Comparison of ENCODE assay signal across 1 cellular context in the genomic region with DNA sequence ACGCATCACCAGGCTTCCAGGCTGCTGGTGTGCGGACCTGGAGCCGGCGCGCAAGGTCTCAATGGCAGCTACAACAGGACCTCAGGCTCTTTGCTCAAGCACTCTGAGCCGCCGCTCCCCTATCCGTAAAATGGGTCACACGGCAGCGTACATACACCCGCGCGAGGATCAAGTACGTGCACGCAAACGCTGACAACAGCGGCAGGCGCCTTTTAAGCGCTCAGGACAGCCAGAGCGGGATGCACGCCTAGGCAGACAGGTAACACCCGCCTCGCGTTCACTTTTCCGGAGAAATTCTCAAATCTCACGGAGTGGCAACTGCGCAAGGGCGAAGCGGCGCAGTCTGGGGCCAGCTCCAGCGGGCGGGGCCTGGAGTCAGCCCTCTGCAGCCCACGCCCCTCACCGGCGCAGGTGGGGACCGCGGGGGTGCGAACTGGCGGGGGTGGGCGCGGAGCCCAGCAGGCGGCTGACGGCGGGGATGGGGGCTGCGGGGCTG.
TF ChIP-seq lines count a peak whose summit lies in the region.

No MANE protein-coding gene starts in this region.

TF ChIP-seq in H1, 55 proteins besides CTCF, POLR2A, EP300 and RAD21 (continued from another document):
- TF ChIP-seq, protein P1, sequence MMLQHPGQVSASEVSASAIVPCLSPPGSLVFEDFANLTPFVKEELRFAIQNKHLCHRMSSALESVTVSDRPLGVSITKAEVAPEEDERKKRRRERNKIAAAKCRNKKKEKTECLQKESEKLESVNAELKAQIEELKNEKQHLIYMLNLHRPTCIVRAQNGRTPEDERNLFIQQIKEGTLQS (IDR thresholded peaks at IDR 0.05; ENCODE audit: insufficient read depth, low read depth, low read length): no peak
- TF ChIP-seq, protein P2, sequence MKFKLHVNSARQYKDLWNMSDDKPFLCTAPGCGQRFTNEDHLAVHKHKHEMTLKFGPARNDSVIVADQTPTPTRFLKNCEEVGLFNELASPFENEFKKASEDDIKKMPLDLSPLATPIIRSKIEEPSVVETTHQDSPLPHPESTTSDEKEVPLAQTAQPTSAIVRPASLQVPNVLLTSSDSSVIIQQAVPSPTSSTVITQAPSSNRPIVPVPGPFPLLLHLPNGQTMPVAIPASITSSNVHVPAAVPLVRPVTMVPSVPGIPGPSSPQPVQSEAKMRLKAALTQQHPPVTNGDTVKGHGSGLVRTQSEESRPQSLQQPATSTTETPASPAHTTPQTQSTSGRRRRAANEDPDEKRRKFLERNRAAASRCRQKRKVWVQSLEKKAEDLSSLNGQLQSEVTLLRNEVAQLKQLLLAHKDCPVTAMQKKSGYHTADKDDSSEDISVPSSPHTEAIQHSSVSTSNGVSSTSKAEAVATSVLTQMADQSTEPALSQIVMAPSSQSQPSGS (IDR thresholded peaks at IDR 0.05; ENCODE audit: low read length): no peak
- TF ChIP-seq NRF1 (IDR thresholded peaks at IDR 0.05; ENCODE audit: low read depth, low read length) (peak; percentile 22; the same call in 1 of the 2 replicates), SP1 (IDR thresholded peaks at IDR 0.05; ENCODE audit: low read depth, low read length) (no peak), MAFK (IDR thresholded peaks at IDR 0.05; ENCODE audit: low read depth, low read length) (no peak), RFX5 (IDR thresholded peaks at IDR 0.05; ENCODE audit: borderline replicate concordance, low read depth, low read length) (no peak), YY1 (IDR thresholded peaks at IDR 0.05; ENCODE audit: low read depth, low read length) (peak; percentile 13; the same call in 1 of the 2 replicates), TEAD4 (IDR thresholded peaks at IDR 0.05; ENCODE audit: low read depth, low read length) (no peak), JUN (IDR thresholded peaks at IDR 0.05; ENCODE audit: low read depth, low read length) (no peak), CHD1 (IDR thresholded peaks at IDR 0.05; ENCODE audit: low read depth, low read length) (no peak), SRF (IDR thresholded peaks at IDR 0.05; ENCODE audit: low read depth, low read length) (no peak), CTBP2 (IDR thresholded peaks at IDR 0.05; ENCODE audit: borderline replicate concordance, insufficient read depth, insufficient read length, low read length) (no peak), FOSL1 (IDR thresholded peaks at IDR 0.05; ENCODE audit: insufficient read depth, low read depth, low read length) (no peak), SIRT6 (IDR thresholded peaks at IDR 0.05; ENCODE audit: low read length) (no peak), SP2 (IDR thresholded peaks at IDR 0.05; ENCODE audit: low read length) (no peak), CEBPB (IDR thresholded peaks at IDR 0.05; ENCODE audit: low read depth, low read length) (no peak), ASH2L (IDR thresholded peaks at IDR 0.05; ENCODE audit: low read length) (peak; percentile 74), SUZ12 (IDR thresholded peaks at IDR 0.05; ENCODE audit: low read length) (no peak), KDM4A (IDR thresholded peaks at IDR 0.05; ENCODE audit: low read depth, low read length, severe bottlenecking) (peak; percentile 40), GABPA (IDR thresholded peaks at IDR 0.05; ENCODE audit: borderline replicate concordance, insufficient read depth, low read length) (no peak), RNF2 (IDR thresholded peaks at IDR 0.05; ENCODE audit: borderline replicate concordance, low read depth, low read length, missing control alignments, poor library complexity, severe bottlenecking) (no peak)
- TF ChIP-seq, protein P3, sequence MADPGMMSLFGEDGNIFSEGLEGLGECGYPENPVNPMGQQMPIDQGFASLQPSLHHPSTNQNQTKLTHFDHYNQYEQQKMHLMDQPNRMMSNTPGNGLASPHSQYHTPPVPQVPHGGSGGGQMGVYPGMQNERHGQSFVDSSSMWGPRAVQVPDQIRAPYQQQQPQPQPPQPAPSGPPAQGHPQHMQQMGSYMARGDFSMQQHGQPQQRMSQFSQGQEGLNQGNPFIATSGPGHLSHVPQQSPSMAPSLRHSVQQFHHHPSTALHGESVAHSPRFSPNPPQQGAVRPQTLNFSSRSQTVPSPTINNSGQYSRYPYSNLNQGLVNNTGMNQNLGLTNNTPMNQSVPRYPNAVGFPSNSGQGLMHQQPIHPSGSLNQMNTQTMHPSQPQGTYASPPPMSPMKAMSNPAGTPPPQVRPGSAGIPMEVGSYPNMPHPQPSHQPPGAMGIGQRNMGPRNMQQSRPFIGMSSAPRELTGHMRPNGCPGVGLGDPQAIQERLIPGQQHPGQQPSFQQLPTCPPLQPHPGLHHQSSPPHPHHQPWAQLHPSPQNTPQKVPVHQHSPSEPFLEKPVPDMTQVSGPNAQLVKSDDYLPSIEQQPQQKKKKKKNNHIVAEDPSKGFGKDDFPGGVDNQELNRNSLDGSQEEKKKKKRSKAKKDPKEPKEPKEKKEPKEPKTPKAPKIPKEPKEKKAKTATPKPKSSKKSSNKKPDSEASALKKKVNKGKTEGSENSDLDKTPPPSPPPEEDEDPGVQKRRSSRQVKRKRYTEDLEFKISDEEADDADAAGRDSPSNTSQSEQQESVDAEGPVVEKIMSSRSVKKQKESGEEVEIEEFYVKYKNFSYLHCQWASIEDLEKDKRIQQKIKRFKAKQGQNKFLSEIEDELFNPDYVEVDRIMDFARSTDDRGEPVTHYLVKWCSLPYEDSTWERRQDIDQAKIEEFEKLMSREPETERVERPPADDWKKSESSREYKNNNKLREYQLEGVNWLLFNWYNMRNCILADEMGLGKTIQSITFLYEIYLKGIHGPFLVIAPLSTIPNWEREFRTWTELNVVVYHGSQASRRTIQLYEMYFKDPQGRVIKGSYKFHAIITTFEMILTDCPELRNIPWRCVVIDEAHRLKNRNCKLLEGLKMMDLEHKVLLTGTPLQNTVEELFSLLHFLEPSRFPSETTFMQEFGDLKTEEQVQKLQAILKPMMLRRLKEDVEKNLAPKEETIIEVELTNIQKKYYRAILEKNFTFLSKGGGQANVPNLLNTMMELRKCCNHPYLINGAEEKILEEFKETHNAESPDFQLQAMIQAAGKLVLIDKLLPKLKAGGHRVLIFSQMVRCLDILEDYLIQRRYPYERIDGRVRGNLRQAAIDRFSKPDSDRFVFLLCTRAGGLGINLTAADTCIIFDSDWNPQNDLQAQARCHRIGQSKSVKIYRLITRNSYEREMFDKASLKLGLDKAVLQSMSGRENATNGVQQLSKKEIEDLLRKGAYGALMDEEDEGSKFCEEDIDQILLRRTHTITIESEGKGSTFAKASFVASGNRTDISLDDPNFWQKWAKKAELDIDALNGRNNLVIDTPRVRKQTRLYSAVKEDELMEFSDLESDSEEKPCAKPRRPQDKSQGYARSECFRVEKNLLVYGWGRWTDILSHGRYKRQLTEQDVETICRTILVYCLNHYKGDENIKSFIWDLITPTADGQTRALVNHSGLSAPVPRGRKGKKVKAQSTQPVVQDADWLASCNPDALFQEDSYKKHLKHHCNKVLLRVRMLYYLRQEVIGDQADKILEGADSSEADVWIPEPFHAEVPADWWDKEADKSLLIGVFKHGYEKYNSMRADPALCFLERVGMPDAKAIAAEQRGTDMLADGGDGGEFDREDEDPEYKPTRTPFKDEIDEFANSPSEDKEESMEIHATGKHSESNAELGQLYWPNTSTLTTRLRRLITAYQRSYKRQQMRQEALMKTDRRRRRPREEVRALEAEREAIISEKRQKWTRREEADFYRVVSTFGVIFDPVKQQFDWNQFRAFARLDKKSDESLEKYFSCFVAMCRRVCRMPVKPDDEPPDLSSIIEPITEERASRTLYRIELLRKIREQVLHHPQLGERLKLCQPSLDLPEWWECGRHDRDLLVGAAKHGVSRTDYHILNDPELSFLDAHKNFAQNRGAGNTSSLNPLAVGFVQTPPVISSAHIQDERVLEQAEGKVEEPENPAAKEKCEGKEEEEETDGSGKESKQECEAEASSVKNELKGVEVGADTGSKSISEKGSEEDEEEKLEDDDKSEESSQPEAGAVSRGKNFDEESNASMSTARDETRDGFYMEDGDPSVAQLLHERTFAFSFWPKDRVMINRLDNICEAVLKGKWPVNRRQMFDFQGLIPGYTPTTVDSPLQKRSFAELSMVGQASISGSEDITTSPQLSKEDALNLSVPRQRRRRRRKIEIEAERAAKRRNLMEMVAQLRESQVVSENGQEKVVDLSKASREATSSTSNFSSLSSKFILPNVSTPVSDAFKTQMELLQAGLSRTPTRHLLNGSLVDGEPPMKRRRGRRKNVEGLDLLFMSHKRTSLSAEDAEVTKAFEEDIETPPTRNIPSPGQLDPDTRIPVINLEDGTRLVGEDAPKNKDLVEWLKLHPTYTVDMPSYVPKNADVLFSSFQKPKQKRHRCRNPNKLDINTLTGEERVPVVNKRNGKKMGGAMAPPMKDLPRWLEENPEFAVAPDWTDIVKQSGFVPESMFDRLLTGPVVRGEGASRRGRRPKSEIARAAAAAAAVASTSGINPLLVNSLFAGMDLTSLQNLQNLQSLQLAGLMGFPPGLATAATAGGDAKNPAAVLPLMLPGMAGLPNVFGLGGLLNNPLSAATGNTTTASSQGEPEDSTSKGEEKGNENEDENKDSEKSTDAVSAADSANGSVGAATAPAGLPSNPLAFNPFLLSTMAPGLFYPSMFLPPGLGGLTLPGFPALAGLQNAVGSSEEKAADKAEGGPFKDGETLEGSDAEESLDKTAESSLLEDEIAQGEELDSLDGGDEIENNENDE (IDR thresholded peaks at IDR 0.05; ENCODE audit: insufficient replicate concordance, low read length): no peak
- TF ChIP-seq, protein P4, sequence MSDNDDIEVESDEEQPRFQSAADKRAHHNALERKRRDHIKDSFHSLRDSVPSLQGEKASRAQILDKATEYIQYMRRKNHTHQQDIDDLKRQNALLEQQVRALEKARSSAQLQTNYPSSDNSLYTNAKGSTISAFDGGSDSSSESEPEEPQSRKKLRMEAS (IDR thresholded peaks at IDR 0.05): peak; percentile 47; the same call in 1 of the 2 replicates
- TF ChIP-seq, protein P5, sequence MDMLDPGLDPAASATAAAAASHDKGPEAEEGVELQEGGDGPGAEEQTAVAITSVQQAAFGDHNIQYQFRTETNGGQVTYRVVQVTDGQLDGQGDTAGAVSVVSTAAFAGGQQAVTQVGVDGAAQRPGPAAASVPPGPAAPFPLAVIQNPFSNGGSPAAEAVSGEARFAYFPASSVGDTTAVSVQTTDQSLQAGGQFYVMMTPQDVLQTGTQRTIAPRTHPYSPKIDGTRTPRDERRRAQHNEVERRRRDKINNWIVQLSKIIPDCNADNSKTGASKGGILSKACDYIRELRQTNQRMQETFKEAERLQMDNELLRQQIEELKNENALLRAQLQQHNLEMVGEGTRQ (IDR thresholded peaks at IDR 0.05; ENCODE audit: low read length): no peak
TF ChIP-seq in H1: peak in this region for 6.
